Comparison of ENCODE assay signal across 12 cellular contexts in genomic region chr1:147771216-147772125, GRCh38. TPM values are rescaled to one million over a fixed set of nuclear protein-coding genes. Genes with fewer than 3 reads are reported as not detected.
DNase-seq lines count a peak whose midpoint lies in the region; ATAC-seq, FAIRE-seq and TF ChIP-seq lines count a peak whose summit lies in the region.
"Had no signal": no experiment of that assay in that cellular context is flagged by ENCODE, and none has a peak within 500 bp of the region (broad histone marks: within the 10 kb centered on the region; RNA-seq: fewer than 3 reads in every experiment).

No MANE protein-coding gene starts in this region.

- no peaks in the 10 kb centered on the region for H3K9me3 Mint-ChIP-seq in stimulated activated naive CD8-positive, alpha-beta T cell treated with anti-CD3 and anti-CD28 coated beads, Interleukin-15, amount 100 ng/mL, for 72 hours
- H3K9me3 Mint-ChIP-seq in activated naive CD4-positive, alpha-beta T cell treated with anti-CD3 and anti-CD28 coated beads for 36 hours, result no peaks in the 10 kb centered on the region
- H3K9me3 Mint-ChIP-seq: mesothelial cell of epicardium, WTC11 had no signal

- H3K9me3 ChIP-seq in aorta (ENCODE audit: control insufficient read depth, low read length), result no peaks in the 10 kb centered on the region
- H3K9me3 ChIP-seq: adrenal gland had no signal

- H3K4me1 ChIP-seq in aorta (ENCODE audit: control insufficient read depth in 1 of 2, insufficient read depth in 2 of 2, low read length in 2 of 2), result peaks cover 11% of the 10 kb centered on the region in 2 donors
- H3K4me1 ChIP-seq: adrenal gland had no signal

- CTCF ChIA-PET in activated naive CD4-positive, alpha-beta T cell treated with anti-CD3 and anti-CD28 coated beads for 36 hours (lab: Charles Lee), result no interaction called here

- intact Hi-C loops in aorta (cut with DNase I), result loop anchor here in 1 of 2 donors (5.0 kb wide), 1 partner anchor 116 kb away; no protein-coding TSS in a partner anchor
- intact Hi-C loops in activated naive CD4-positive, alpha-beta T cell treated with anti-CD3 and anti-CD28 coated beads for 36 hours (cut with micrococcal nuclease), result no loop called here

- no peaks in the 10 kb centered on the region for H3K36me3 Mint-ChIP-seq in activated naive CD4-positive, alpha-beta T cell treated with anti-CD3 and anti-CD28 coated beads for 36 hours (ENCODE audit: low read depth)
- H3K36me3 Mint-ChIP-seq: mesothelial cell of epicardium, WTC11 had no signal

- FAIRE-seq in bronchial epithelial cell (lab: Jason Lieb, UNC), result peak; percentile 66
- FAIRE-seq: GM12878 had no signal

- H3K4me3 ChIP-seq in bronchial epithelial cell (ENCODE audit: low read depth, low read length) (no peak overlapping the region), aorta (ENCODE audit: low read length in 2 of 2) (peak overlapping the region in 1 of 2 donors; percentile 84)
- H3K4me3 ChIP-seq: adrenal gland, GM12878 had no signal

- 12 to 19% methylated on average over 10 of the region's 10 CpGs for WGBS in aorta, 2 donors

- peak overlapping the region; percentile 73 to 87 for H3K27ac ChIP-seq in aorta (ENCODE audit: low read depth in 1 of 2, low read length in 2 of 2)

- peaks cover 16% of the 10 kb centered on the region for H3K4me1 Mint-ChIP-seq in stimulated activated naive CD8-positive, alpha-beta T cell treated with anti-CD3 and anti-CD28 coated beads, Interleukin-15, amount 100 ng/mL, for 72 hours
- H3K4me1 Mint-ChIP-seq in activated naive CD4-positive, alpha-beta T cell treated with anti-CD3 and anti-CD28 coated beads for 36 hours (ENCODE audit: low read depth), result peaks cover 5% of the 10 kb centered on the region

- no peak for DNase-seq in stimulated activated naive CD8-positive, alpha-beta T cell treated with anti-CD3 and anti-CD28 coated beads, Interleukin-15, Interleukin-2, amounts not matched to agents 100 U/mL and 50 U/mL, for 24 hours
- no peak for DNase-seq in stimulated activated naive CD8-positive, alpha-beta T cell treated with anti-CD3 and anti-CD28 coated beads, Interleukin-15, amount 100 ng/mL, for 72 hours
- DNase-seq in bronchial epithelial cell (ENCODE audit: low read depth), result peak; percentile 68
- peak; percentile 12 for DNase-seq in left kidney (ENCODE audit: low read depth, low spot score)
- DNase-seq in aorta, result peak; percentile 87 to 89
- DNase-seq in activated naive CD4-positive, alpha-beta T cell treated with anti-CD3 and anti-CD28 coated beads for 36 hours, result no peak
- DNase-seq in NOMO-1 treated with DMSO at 0.1 percent for 48 hours (lab: John Stamatoyannopoulos, UW; ENCODE audit: unreplicated experiment), result no peak

- peaks cover 35% of the 10 kb centered on the region for H3K27me3 Mint-ChIP-seq in stimulated activated naive CD8-positive, alpha-beta T cell treated with anti-CD3 and anti-CD28 coated beads, Interleukin-15, amount 100 ng/mL, for 72 hours
- peaks cover 12% of the 10 kb centered on the region for H3K27me3 Mint-ChIP-seq in activated naive CD4-positive, alpha-beta T cell treated with anti-CD3 and anti-CD28 coated beads for 36 hours (ENCODE audit: low read depth)

- TF ChIP-seq CTCF in bronchial epithelial cell (IDR thresholded peaks at IDR 0.05; ENCODE audit: insufficient read depth, low read length, severe bottlenecking), result no peak

- peak; percentile 59 for ATAC-seq in stimulated activated naive CD8-positive, alpha-beta T cell treated with anti-CD3 and anti-CD28 coated beads, Interleukin-15, Interleukin-2, amounts not matched to agents 100 U/mL and 50 U/mL, for 24 hours
- no peak for ATAC-seq in stimulated activated naive CD8-positive, alpha-beta T cell treated with anti-CD3 and anti-CD28 coated beads, Interleukin-15, amount 100 ng/mL, for 72 hours
- ATAC-seq in aorta (ENCODE audit: low FRiP score) (peak; percentile 89), GM19397 (IDR thresholded peaks at IDR 0.05; ENCODE audit: unreplicated experiment) (no peak)
- ATAC-seq: GM12878, WTC11 had no signal

- no peak overlapping the region for H3K4me3 Mint-ChIP-seq in stimulated activated naive CD8-positive, alpha-beta T cell treated with anti-CD3 and anti-CD28 coated beads, Interleukin-15, amount 100 ng/mL, for 72 hours
- H3K4me3 Mint-ChIP-seq in activated naive CD4-positive, alpha-beta T cell treated with anti-CD3 and anti-CD28 coated beads for 36 hours, result no peak overlapping the region
- H3K4me3 Mint-ChIP-seq: mesothelial cell of epicardium, WTC11 had no signal

- H3K36me3 ChIP-seq in bronchial epithelial cell (ENCODE audit: control insufficient read depth, insufficient read depth, low read length) (no peaks in the 10 kb centered on the region), aorta (ENCODE audit: control insufficient read depth in 1 of 2, insufficient read depth in 2 of 2, low read length in 1 of 2) (no peaks in the 10 kb centered on the region)
- H3K36me3 ChIP-seq: adrenal gland had no signal

- no peak overlapping the region for H3K27ac Mint-ChIP-seq in stimulated activated naive CD8-positive, alpha-beta T cell treated with anti-CD3 and anti-CD28 coated beads, Interleukin-15, amount 100 ng/mL, for 72 hours
- no peak overlapping the region for H3K27ac Mint-ChIP-seq in activated naive CD4-positive, alpha-beta T cell treated with anti-CD3 and anti-CD28 coated beads for 36 hours
- H3K27ac Mint-ChIP-seq: mesothelial cell of epicardium, WTC11 had no signal

- H3K27me3 ChIP-seq in bronchial epithelial cell (ENCODE audit: control insufficient read depth, insufficient read depth, low read length), result peaks cover 3% of the 10 kb centered on the region
- no peaks in the 10 kb centered on the region for H3K27me3 ChIP-seq in aorta (ENCODE audit: control insufficient read depth in 1 of 2, insufficient read depth in 2 of 2, low read length in 1 of 2)

RNA-seq across cellular contexts. Expression of gene GJA5, which starts 11.1 kb away (rescaled TPM):
- total RNA-seq in bronchial epithelial cell (0.13 TPM in 1 of 2 replicates, not detected in the other), aorta (10 to 100 TPM; 59.1 to 77.2 TPM)
- 10 to 100 TPM in 1 of 2 donors, 1 to 10 TPM in 1; 7.5 to 17.6 TPM for polyA plus RNA-seq in aorta
- total RNA-seq in activated naive CD4-positive, alpha-beta T cell treated with anti-CD3 and anti-CD28 coated beads for 36 hours, result not detected
- total RNA-seq: GM12878 had no signal
- polyA plus RNA-seq: GM12878 had no signal

Comparison
In these comparisons a context has a peak if more than half of its experiments do, and no peak if none do; other contexts are left out.
1. ATAC-seq: peak in stimulated activated naive CD8-positive, alpha-beta T cell treated with anti-CD3 and anti-CD28 coated beads, Interleukin-15, Interleukin-2, amounts not matched to agents 100 U/mL and 50 U/mL, for 24 hours (single experiment) and aorta (single experiment); none in stimulated activated naive CD8-positive, alpha-beta T cell treated with anti-CD3 and anti-CD28 coated beads, Interleukin-15, amount 100 ng/mL, for 72 hours (single experiment) and GM19397 (single experiment).
2. DNase-seq: peak in bronchial epithelial cell (single experiment), left kidney (single experiment) and aorta (2 of 2); none in stimulated activated naive CD8-positive, alpha-beta T cell treated with anti-CD3 and anti-CD28 coated beads, Interleukin-15, Interleukin-2, amounts not matched to agents 100 U/mL and 50 U/mL, for 24 hours (single experiment), stimulated activated naive CD8-positive, alpha-beta T cell treated with anti-CD3 and anti-CD28 coated beads, Interleukin-15, amount 100 ng/mL, for 72 hours (0 of 2), activated naive CD4-positive, alpha-beta T cell treated with anti-CD3 and anti-CD28 coated beads for 36 hours (single experiment) and NOMO-1 treated with DMSO at 0.1 percent for 48 hours (single experiment).
3. RNA of gene GJA5, which starts 11.1 kb away (total RNA-seq): 59.1 to 77.2 TPM in aorta; 0.13 TPM in bronchial epithelial cell and not detected in activated naive CD4-positive, alpha-beta T cell treated with anti-CD3 and anti-CD28 coated beads for 36 hours; every median in the first group is over 10 times any median in the second.